Comparison of ENCODE assay signal across 30 cellular contexts in the genomic region with DNA sequence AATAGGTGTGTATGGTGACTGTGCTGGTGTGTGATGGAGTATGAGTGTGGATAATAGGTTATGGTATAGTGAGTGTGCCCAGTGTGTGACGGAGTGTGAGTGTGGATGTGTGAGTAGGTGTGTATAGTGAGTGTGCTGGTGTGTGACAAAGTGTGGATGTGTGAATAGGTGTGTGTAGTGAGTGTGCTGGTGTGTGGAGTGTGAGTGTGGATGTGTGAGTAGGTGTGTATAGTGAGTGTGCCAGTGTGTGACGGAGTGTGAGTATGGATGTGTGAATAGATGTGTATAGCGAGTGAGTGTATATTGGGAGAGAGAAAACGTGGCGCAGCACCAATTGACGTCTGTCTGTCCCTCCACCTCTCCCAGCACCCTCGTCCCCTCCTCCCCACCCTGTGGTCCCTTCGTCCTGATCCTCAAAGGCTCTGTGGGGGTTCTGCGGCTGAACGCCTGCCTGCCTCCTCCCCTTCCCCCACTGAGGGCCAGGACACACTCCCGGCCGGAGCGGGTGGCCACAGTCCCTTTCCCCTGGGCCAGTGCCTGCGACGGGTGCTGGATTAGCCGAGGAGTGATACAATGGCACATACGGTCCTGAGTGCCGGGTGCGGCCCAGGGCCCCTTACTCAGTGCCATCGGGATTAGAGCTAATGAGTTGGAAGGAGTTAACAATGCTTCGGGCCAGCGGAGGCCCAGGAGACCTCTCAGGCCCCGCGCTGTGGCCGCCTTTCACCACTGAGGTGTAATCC.
DNase-seq lines count a peak whose midpoint lies in the region; ATAC-seq and TF ChIP-seq lines count a peak whose summit lies in the region.
"Had no signal": no experiment of that assay in that cellular context is flagged by ENCODE, and none has a peak within 500 bp of the region (broad histone marks: within the 10 kb centered on the region; RNA-seq: fewer than 3 reads in every experiment).

No MANE protein-coding gene starts in this region.

- H3K27me3 Mint-ChIP-seq in glutamatergic neuron (ENCODE audit: unreplicated experiment) = peaks cover 8% of the 10 kb centered on the region
- H3K27me3 Mint-ChIP-seq: activated naive CD8-positive, alpha-beta T cell treated with anti-CD3 and anti-CD28 coated beads for 36 hours had no signal

- no peak for ATAC-seq in left lobe of liver
- no peak for ATAC-seq in HG02642 (IDR thresholded peaks at IDR 0.05; ENCODE audit: poor library complexity, unreplicated experiment)
- ATAC-seq: left lung had no signal

- H3K27me3 ChIP-seq in H7 (ENCODE audit: control insufficient read depth, insufficient read depth, low read length) = no peaks in the 10 kb centered on the region
- H3K27me3 ChIP-seq in trophoblast cell (ENCODE audit: insufficient read depth, low read length) = no peaks in the 10 kb centered on the region
- H3K27me3 ChIP-seq: ascending aorta, BE2C, colonic mucosa, right lobe of liver had no signal

- H3K27ac Mint-ChIP-seq in glutamatergic neuron (ENCODE audit: unreplicated experiment) = peak overlapping the region; percentile 11
- H3K27ac Mint-ChIP-seq: activated CD4-positive, alpha-beta memory T cell treated with anti-CD3 and anti-CD28 coated beads, Interleukin-2, amount 10 ng/mL, durations not matched to agents 7 days and 5 days; activated naive CD8-positive, alpha-beta T cell treated with anti-CD3 and anti-CD28 coated beads for 36 hours; IgD-negative memory B cell; T-helper 1 cell treated with Interleukin-12 subunit alpha and Interleukin-12 subunit beta and Interleukin-4 antibody, amounts not matched to agents 30 μg/mL and 1 μg/mL, for 36 hours had no signal

- peaks cover 6% of the 10 kb centered on the region for H3K9me3 Mint-ChIP-seq in glutamatergic neuron (ENCODE audit: unreplicated experiment)
- H3K9me3 Mint-ChIP-seq: activated naive CD8-positive, alpha-beta T cell treated with anti-CD3 and anti-CD28 coated beads for 36 hours had no signal

- no peak overlapping the region for H2BK120ac ChIP-seq in trophoblast cell (ENCODE audit: insufficient read depth, low read length, poor library complexity)

- no peak overlapping the region for H3K27ac ChIP-seq in trophoblast cell (ENCODE audit: low read depth, low read length)
- H3K27ac ChIP-seq: ascending aorta, colonic mucosa, left lung, neutrophil, right lobe of liver, tibial artery had no signal

- H4K91ac ChIP-seq in trophoblast cell (ENCODE audit: low read depth, low read length) = no peak overlapping the region

- no peak overlapping the region for H3K4me2 ChIP-seq in trophoblast cell (ENCODE audit: low read length)
- H3K4me2 ChIP-seq: SK-N-SH had no signal

- H3K9me3 ChIP-seq in trophoblast cell (ENCODE audit: insufficient read depth, low read depth, low read length) = no peaks in the 10 kb centered on the region
- H3K9me3 ChIP-seq: ascending aorta, BE2C, colonic mucosa, left lung, neutrophil, right lobe of liver, SK-N-SH, tibial artery had no signal

- H3K4me3 ChIP-seq in H7 (ENCODE audit: insufficient read depth, low read depth, low read length) = no peak overlapping the region
- H3K4me3 ChIP-seq in trophoblast cell (ENCODE audit: low read depth, low read length) = peak overlapping the region; percentile 55
- H3K4me3 ChIP-seq: ascending aorta, colonic mucosa, left lung, right lobe of liver, tibial artery had no signal

- peak; percentile 64 for DNase-seq in H7
- DNase-seq in NCI-H524 treated with DMSO at 0.1 percent for 48 hours (lab: John Stamatoyannopoulos, UW) = peak; percentile 20
- peak; percentile 38 for DNase-seq in glutamatergic neuron
- no peak for DNase-seq in trophoblast cell
- DNase-seq in GM10266 (ENCODE audit: extremely low spot score) = no peak
- no peak for DNase-seq in left lobe of liver (ENCODE audit: low spot score)
- DNase-seq in NCI-H345 (lab: John Stamatoyannopoulos, UW) = no peak
- DNase-seq: activated CD4-positive, alpha-beta memory T cell treated with anti-CD3 and anti-CD28 coated beads, Interleukin-2, amount 10 ng/mL, durations not matched to agents 7 days and 5 days; activated CD4-positive, alpha-beta T cell treated with anti-CD3 and anti-CD28 coated beads for 1 hour; activated effector memory CD4-positive, alpha-beta T cell treated with Interleukin-2 at 50 U/mL for 16 hours; activated naive CD8-positive, alpha-beta T cell treated with anti-CD3 and anti-CD28 coated beads for 36 hours; activated T-cell treated with anti-CD3 and anti-CD28 coated beads for 4 hours; BE2C; colonic mucosa; DMS 273 treated with DMSO at 0.1 percent for 48 hours; effector CD8-positive, alpha-beta T cell; HCEC 1CT; hypothalamus; left lung; NCI-H146; OCI-M1; right lobe of liver; SK-N-SH; stimulated activated CD8-positive, alpha-beta memory T cell treated with anti-CD3 and anti-CD28 coated beads, Interleukin-4, amount 100 ng/mL, for 48 hours had no signal

- H3K36me3 ChIP-seq in H7 (replicated peaks; ENCODE audit: control insufficient read depth, insufficient read depth, low read length) = no peaks in the 10 kb centered on the region
- no peaks in the 10 kb centered on the region for H3K36me3 ChIP-seq in trophoblast cell (ENCODE audit: control insufficient read depth in 1 of 2, insufficient read depth in 2 of 2, low read length in 2 of 2)
- H3K36me3 ChIP-seq: ascending aorta, BE2C, colonic mucosa, left lung, neutrophil, right lobe of liver, tibial artery had no signal

- no peak overlapping the region for H2AK5ac ChIP-seq in trophoblast cell (ENCODE audit: low read length)

- no peak overlapping the region for H2BK12ac ChIP-seq in trophoblast cell (ENCODE audit: low read length)

- H3K79me2 ChIP-seq in trophoblast cell (ENCODE audit: control insufficient read depth, insufficient read depth, low read length, poor library complexity) = no peaks in the 10 kb centered on the region

- H3K18ac ChIP-seq in trophoblast cell (ENCODE audit: low read length) = no peak overlapping the region

- H4K12ac ChIP-seq in trophoblast cell (ENCODE audit: low read depth, low read length) = no peak overlapping the region

- H2BK5ac ChIP-seq in trophoblast cell (ENCODE audit: low read depth, low read length, poor library complexity) = no peak overlapping the region

- no peak overlapping the region for H3K9ac ChIP-seq in trophoblast cell (ENCODE audit: low read length)
- H3K9ac ChIP-seq: SK-N-SH had no signal

- no peak overlapping the region for H4K8ac ChIP-seq in trophoblast cell (ENCODE audit: low read depth, low read length)

- H3K4ac ChIP-seq in trophoblast cell (ENCODE audit: low read depth, low read length) = no peak overlapping the region

- peak overlapping the region; percentile 14 for H3K4me3 Mint-ChIP-seq in glutamatergic neuron (ENCODE audit: unreplicated experiment)
- H3K4me3 Mint-ChIP-seq: activated CD4-positive, alpha-beta memory T cell treated with anti-CD3 and anti-CD28 coated beads, Interleukin-2, amount 10 ng/mL, durations not matched to agents 7 days and 5 days; activated naive CD8-positive, alpha-beta T cell treated with anti-CD3 and anti-CD28 coated beads for 36 hours; T-helper 1 cell treated with Interleukin-12 subunit alpha and Interleukin-12 subunit beta and Interleukin-4 antibody, amounts not matched to agents 30 μg/mL and 1 μg/mL, for 36 hours had no signal

- H3K23ac ChIP-seq in trophoblast cell (ENCODE audit: low read length) = peak overlapping the region; percentile 37

- TF ChIP-seq CTCF in glutamatergic neuron (IDR thresholded peaks at IDR 0.05; ENCODE audit: partially characterized antibody, unreplicated experiment) = no peak
- no peak for TF ChIP-seq CTCF in GM10266 (IDR thresholded peaks at IDR 0.05; ENCODE audit: control insufficient read depth, insufficient read depth, low read depth, missing control alignments)

- peaks cover 4% of the 10 kb centered on the region for H3K36me3 Mint-ChIP-seq in glutamatergic neuron (ENCODE audit: unreplicated experiment)
- H3K36me3 Mint-ChIP-seq: activated naive CD8-positive, alpha-beta T cell treated with anti-CD3 and anti-CD28 coated beads for 36 hours had no signal

- no peaks in the 10 kb centered on the region for H3K4me1 ChIP-seq in trophoblast cell (ENCODE audit: control insufficient read depth in 1 of 2, insufficient read depth in 2 of 2, low read length in 2 of 2)
- H3K4me1 ChIP-seq: ascending aorta, colonic mucosa, left lung, right lobe of liver, tibial artery had no signal

- H3K79me1 ChIP-seq in trophoblast cell (ENCODE audit: low read length) = no peaks in the 10 kb centered on the region

- no peak overlapping the region for H3K14ac ChIP-seq in trophoblast cell (ENCODE audit: low read length)

- peaks cover 5% of the 10 kb centered on the region for H3K4me1 Mint-ChIP-seq in glutamatergic neuron (ENCODE audit: low read depth, unreplicated experiment)

- WGBS in trophoblast cell (ENCODE audit: extremely low coverage, insufficient coverage, insufficient read length) = no CpG with 5 or more reads among the region's 25 CpGs

- no peak overlapping the region for H2AFZ ChIP-seq in trophoblast cell (ENCODE audit: insufficient read depth, low read length, poor library complexity)

Comparison
In these comparisons a context has a peak if more than half of its experiments do, and no peak if none do; other contexts are left out.
1. DNase-seq: peak in H7 (single experiment), NCI-H524 treated with DMSO at 0.1 percent for 48 hours (single experiment) and glutamatergic neuron (single experiment); none in trophoblast cell (0 of 2), GM10266 (single experiment), left lobe of liver (single experiment) and NCI-H345 (single experiment).